ENCODE assay signal across 2 cellular contexts in genomic region chr12:22048351-22049041, GRCh38.
TF ChIP-seq lines count a peak whose summit lies in the region.

No MANE protein-coding gene starts in this region.

TF ChIP-seq in HepG2, 621 proteins besides CTCF, POLR2A, EP300 and RAD21:
- no peak for TF ChIP-seq ZNF230 (CRISPR knock-in tag; IDR thresholded peaks at IDR 0.05)
- no peak for TF ChIP-seq ATF7-NPFF (CRISPR knock-in tag; IDR thresholded peaks at IDR 0.05; ENCODE audit: low read depth)
- no peak for TF ChIP-seq SRSF4 (IDR thresholded peaks at IDR 0.05; ENCODE audit: low read depth, low read length, poor library complexity, severe bottlenecking)
- no peak for TF ChIP-seq ZNF160 (CRISPR knock-in tag; IDR thresholded peaks at IDR 0.05)
- TF ChIP-seq ZFP36L2 (CRISPR knock-in tag; IDR thresholded peaks at IDR 0.05) = no peak
- no peak for TF ChIP-seq FOXC1 (CRISPR knock-in tag; IDR thresholded peaks at IDR 0.05; ENCODE audit: borderline replicate concordance)
- no peak for TF ChIP-seq ZNF362 (CRISPR knock-in tag; IDR thresholded peaks at IDR 0.05; ENCODE audit: borderline replicate concordance)
- no peak for TF ChIP-seq SNAPC2 (CRISPR knock-in tag; IDR thresholded peaks at IDR 0.05)
- TF ChIP-seq AGO2 (optimal IDR thresholded peaks at IDR 0.05; ENCODE audit: low read depth, low read length) = no peak
- TF ChIP-seq ZNF543 (CRISPR knock-in tag; IDR thresholded peaks at IDR 0.05) = no peak
- no peak for TF ChIP-seq ZFP37 (CRISPR knock-in tag; IDR thresholded peaks at IDR 0.05; ENCODE audit: borderline replicate concordance)
- no peak for TF ChIP-seq FOXP1 (IDR thresholded peaks at IDR 0.05)
- no peak for TF ChIP-seq FOXP1 (CRISPR knock-in tag; IDR thresholded peaks at IDR 0.05)
- TF ChIP-seq RXRB (CRISPR knock-in tag; IDR thresholded peaks at IDR 0.05; ENCODE audit: borderline replicate concordance) = no peak
- no peak for TF ChIP-seq ZNF550 (CRISPR knock-in tag; IDR thresholded peaks at IDR 0.05; ENCODE audit: borderline replicate concordance)
- TF ChIP-seq ZNF354B (CRISPR knock-in tag; IDR thresholded peaks at IDR 0.05) = no peak
- no peak for TF ChIP-seq ZNF136 (CRISPR knock-in tag; IDR thresholded peaks at IDR 0.05; ENCODE audit: low read depth)
- TF ChIP-seq NPAS2 (CRISPR knock-in tag; IDR thresholded peaks at IDR 0.05; ENCODE audit: borderline replicate concordance) = no peak

TF ChIP-seq in GM12878, 131 proteins besides CTCF, POLR2A, EP300 and RAD21:
- no peak for TF ChIP-seq FOS (IDR thresholded peaks at IDR 0.05; ENCODE audit: borderline replicate concordance, extremely low read depth, insufficient read length)
- no peak for TF ChIP-seq ZZZ3 (IDR thresholded peaks at IDR 0.05; ENCODE audit: control insufficient read depth, insufficient read length, low read depth)
- no peak for TF ChIP-seq HDAC2 (IDR thresholded peaks at IDR 0.05)
- no peak for TF ChIP-seq ATF3 (IDR thresholded peaks at IDR 0.05; ENCODE audit: borderline replicate concordance, extremely low read depth, low read depth, low read length)
- no peak for TF ChIP-seq NR2F1 (conservative IDR thresholded peaks at IDR 0.05)
- TF ChIP-seq RELB (IDR thresholded peaks at IDR 0.05; ENCODE audit: low read depth) = no peak
- no peak for TF ChIP-seq BMI1 (IDR thresholded peaks at IDR 0.05; ENCODE audit: borderline replicate concordance)
- no peak for TF ChIP-seq CREM (IDR thresholded peaks at IDR 0.05; ENCODE audit: low read depth)
- no peak for TF ChIP-seq MTA3 (IDR thresholded peaks at IDR 0.05; ENCODE audit: borderline replicate concordance, low read length)
- no peak for TF ChIP-seq GATAD2B (conservative IDR thresholded peaks at IDR 0.05; ENCODE audit: low read depth)
- TF ChIP-seq TAF1 (IDR thresholded peaks at IDR 0.05; ENCODE audit: borderline replicate concordance, low read depth, low read length) = no peak
- no peak for TF ChIP-seq CHD2 (IDR thresholded peaks at IDR 0.05; ENCODE audit: borderline replicate concordance, low read depth, low read length)
- no peak for TF ChIP-seq MLLT1 (IDR thresholded peaks at IDR 0.05)
- TF ChIP-seq BCL3 (IDR thresholded peaks at IDR 0.05; ENCODE audit: borderline replicate concordance, insufficient read depth, low read depth, low read length, poor library complexity, severe bottlenecking) = no peak
- no peak for TF ChIP-seq HDAC6 (IDR thresholded peaks at IDR 0.05; ENCODE audit: unreplicated experiment)
- TF ChIP-seq PKNOX1 (IDR thresholded peaks at IDR 0.05) = no peak
- TF ChIP-seq SMC3 (IDR thresholded peaks at IDR 0.05; ENCODE audit: borderline replicate concordance, low read length) = no peak
